28 cellular contexts compared by ENCODE assay signal in the genomic region with DNA sequence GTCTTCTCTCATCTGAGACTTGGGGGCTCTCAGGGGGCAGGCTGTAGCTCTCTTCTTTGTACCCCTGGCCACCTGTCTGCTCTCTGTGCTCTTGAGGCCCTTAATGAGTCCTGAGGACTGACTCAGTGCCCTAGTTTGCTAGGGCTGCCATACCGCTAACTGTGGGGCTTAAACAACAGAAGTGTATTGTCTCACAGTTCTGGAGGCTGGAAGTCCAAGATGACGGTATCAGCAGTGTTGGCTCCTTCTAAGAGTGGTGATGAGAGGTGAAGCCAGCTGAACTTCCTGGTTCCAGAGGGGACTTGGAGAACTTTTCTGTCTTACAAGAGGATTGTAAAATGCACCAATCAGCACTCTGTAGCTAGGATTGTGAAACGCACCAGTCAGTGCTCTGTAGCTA.
"Had no signal": no experiment of that assay in that cellular context is flagged by ENCODE, and none has a peak within 500 bp of the region (broad histone marks: within the 10 kb centered on the region; RNA-seq: fewer than 3 reads in every experiment).

No MANE protein-coding gene starts in this region.

- H3K4me3 ChIP-seq: stomach, suprapubic skin, testis, thoracic aorta, thyroid gland, tibial artery, tibial nerve, transverse colon, upper lobe of left lung, upper lobe of right lung, uterus, vagina had no signal

- H3K27ac Mint-ChIP-seq: stimulated activated effector memory CD8-positive, alpha-beta T cell treated with anti-CD3 and anti-CD28 coated beads, Interleukin-12 subunit alpha, Interleukin-12 subunit beta, amount 100 ng/mL, for 72 hours; stimulated activated memory B cell treated with anti-CD40 and anti-IgM and Interleukin-4, amounts not matched to agents 10 μg/mL and 1 μg/mL and 100 μg/mL, for 72 hours; stimulated activated naive B cell treated with anti-CD40 and anti-IgM and Interleukin-4, amounts not matched to agents 10 μg/mL and 1 μg/mL and 100 μg/mL, for 72 hours; stimulated activated naive CD8-positive, alpha-beta T cell treated with anti-CD3 and anti-CD28 coated beads, Interleukin-15, amount 100 ng/mL, for 72 hours; stimulated activated naive CD8-positive, alpha-beta T cell treated with anti-CD3 and anti-CD28 coated beads, Interleukin-15, Interleukin-2, amounts not matched to agents 100 ng/mL and 50 ng/mL, for 24 hours; type B pancreatic cell had no signal

- H3K27ac ChIP-seq: stomach, suprapubic skin, testis, thoracic aorta, thyroid gland, tibial artery, tibial nerve, transverse colon, upper lobe of left lung, upper lobe of right lung, uterus, vagina had no signal

- H3K4me3 Mint-ChIP-seq: stimulated activated effector memory CD8-positive, alpha-beta T cell treated with anti-CD3 and anti-CD28 coated beads, Interleukin-12 subunit alpha, Interleukin-12 subunit beta, amount 100 ng/mL, for 72 hours; stimulated activated memory B cell treated with anti-CD40 and anti-IgM and Interleukin-4, amounts not matched to agents 10 μg/mL and 1 μg/mL and 100 μg/mL, for 72 hours; stimulated activated naive B cell treated with anti-CD40 and anti-IgM and Interleukin-4, amounts not matched to agents 10 μg/mL and 1 μg/mL and 100 μg/mL, for 72 hours; stimulated activated naive CD8-positive, alpha-beta T cell treated with anti-CD3 and anti-CD28 coated beads, Interleukin-15, amount 100 ng/mL, for 72 hours; stimulated activated naive CD8-positive, alpha-beta T cell treated with anti-CD3 and anti-CD28 coated beads, Interleukin-15, Interleukin-2, amounts not matched to agents 100 ng/mL and 50 ng/mL, for 24 hours; type B pancreatic cell had no signal

- ATAC-seq: stimulated activated effector memory CD8-positive, alpha-beta T cell treated with anti-CD3 and anti-CD28 coated beads, Interleukin-12 subunit alpha, Interleukin-12 subunit beta, amount 100 ng/mL, for 72 hours; stimulated activated memory B cell treated with anti-CD40 and anti-IgM and Interleukin-4, amounts not matched to agents 10 μg/mL and 1 μg/mL and 100 μg/mL, for 72 hours; stimulated activated naive B cell treated with anti-CD40 and anti-IgM and Interleukin-4, amounts not matched to agents 10 μg/mL and 1 μg/mL and 100 μg/mL, for 72 hours; stimulated activated naive CD8-positive, alpha-beta T cell treated with anti-CD3 and anti-CD28 coated beads, Interleukin-15, amount 100 ng/mL, for 72 hours; stimulated activated naive CD8-positive, alpha-beta T cell treated with anti-CD3 and anti-CD28 coated beads, Interleukin-15, Interleukin-2, amounts not matched to agents 100 U/mL and 50 U/mL, for 24 hours; upper lobe of right lung had no signal

- H3K4me1 ChIP-seq: testis, transverse colon, upper lobe of left lung, upper lobe of right lung, uterus, vagina had no signal

- H3K36me3 Mint-ChIP-seq: stimulated activated effector memory CD8-positive, alpha-beta T cell treated with anti-CD3 and anti-CD28 coated beads, Interleukin-12 subunit alpha, Interleukin-12 subunit beta, amount 100 ng/mL, for 72 hours; stimulated activated memory B cell treated with anti-CD40 and anti-IgM and Interleukin-4, amounts not matched to agents 10 μg/mL and 1 μg/mL and 100 μg/mL, for 72 hours; stimulated activated naive B cell treated with anti-CD40 and anti-IgM and Interleukin-4, amounts not matched to agents 10 μg/mL and 1 μg/mL and 100 μg/mL, for 72 hours had no signal

- H3K9me3 ChIP-seq: stomach, suprapubic skin, testis, thoracic aorta, thyroid gland, transverse colon, upper lobe of left lung, upper lobe of right lung, uterus, vagina had no signal

- DNase-seq: stimulated activated CD4-positive, alpha-beta T cell treated with anti-CD3 and anti-CD28 coated beads, Interleukin-2, amount 100 ng/mL, for 48 hours; stimulated activated CD4-positive, alpha-beta T cell treated with anti-CD3 and anti-CD28 coated beads, Interleukin-4, amount 100 ng/mL, for 1 hour; stimulated activated CD4-positive, alpha-beta T cell treated with anti-CD3 and anti-CD28 coated beads, Interleukin-4, amount 100 ng/mL, for 24 hours; stimulated activated CD4-positive, alpha-beta T cell treated with anti-CD3 and anti-CD28 coated beads, Interleukin-4, amount 100 ng/mL, for 4 hours; stimulated activated CD8-positive, alpha-beta memory T cell treated with anti-CD3 and anti-CD28 coated beads, Interleukin-4, amount 100 ng/mL, for 48 hours; stimulated activated naive B cell treated with anti-CD40 and anti-IgM and Interleukin-4, amounts not matched to agents 10 μg/mL and 1 μg/mL and 100 μg/mL, for 72 hours; stimulated activated naive CD4-positive, alpha-beta T cell; stimulated activated naive CD4-positive, alpha-beta T cell treated with Interleukin-2 at 50 U/mL for 16 hours; stimulated activated naive CD8-positive, alpha-beta T cell treated with anti-CD3 and anti-CD28 coated beads, Interleukin-15, amount 100 ng/mL, for 72 hours; stimulated activated naive CD8-positive, alpha-beta T cell treated with anti-CD3 and anti-CD28 coated beads, Interleukin-15, Interleukin-2, amounts not matched to agents 100 U/mL and 50 U/mL, for 24 hours; stomach; substantia nigra; thyroid gland; tibial artery; transverse colon; trophoblast cell; upper lobe of left lung; upper lobe of right lung; uterus had no signal
